ENCODE assay signal across 8 cellular contexts in the genomic region with DNA sequence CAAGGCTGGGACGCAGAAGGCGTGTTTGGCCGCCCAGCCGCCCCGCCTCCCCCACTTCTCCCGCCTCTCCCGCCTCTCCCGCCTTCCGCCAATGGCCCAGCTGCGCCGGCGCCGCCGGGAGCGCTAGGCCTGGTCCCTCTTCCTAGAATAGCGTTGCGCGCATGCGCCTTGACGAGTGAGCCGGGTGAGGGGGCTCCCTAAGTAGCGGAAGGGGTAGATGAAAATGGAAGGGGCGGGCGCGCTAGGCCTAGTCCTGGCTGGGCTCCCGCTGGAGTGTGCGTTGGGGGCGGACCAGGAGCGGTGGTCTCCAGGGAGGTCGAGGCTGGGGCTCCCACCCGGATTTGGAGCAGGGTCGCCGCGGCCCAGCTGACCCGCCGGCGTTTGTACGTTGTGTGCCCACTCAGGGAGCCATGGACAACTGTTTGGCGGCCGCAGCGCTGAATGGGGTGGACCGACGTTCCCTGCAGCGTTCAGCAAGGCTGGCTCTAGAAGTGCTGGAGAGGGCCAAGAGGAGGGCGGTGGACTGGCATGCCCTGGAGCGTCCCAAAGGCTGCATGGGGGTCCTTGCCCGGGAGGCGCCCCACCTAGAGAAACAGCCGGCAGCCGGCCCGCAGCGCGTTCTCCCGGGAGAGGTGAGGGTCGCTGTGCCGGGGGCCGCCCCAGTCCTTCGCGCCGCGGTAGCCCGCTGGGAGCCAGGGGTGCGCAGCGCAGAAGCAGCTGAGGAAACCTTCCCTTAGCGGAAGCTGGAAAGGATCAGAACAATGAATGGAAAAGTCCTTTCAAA. TPM values are rescaled to one million over a fixed set of nuclear protein-coding genes. Genes with fewer than 3 reads are reported as not detected.
DNase-seq lines count a peak whose midpoint lies in the region; ATAC-seq, FAIRE-seq and TF ChIP-seq lines count a peak whose summit lies in the region.

A gene with protein sequence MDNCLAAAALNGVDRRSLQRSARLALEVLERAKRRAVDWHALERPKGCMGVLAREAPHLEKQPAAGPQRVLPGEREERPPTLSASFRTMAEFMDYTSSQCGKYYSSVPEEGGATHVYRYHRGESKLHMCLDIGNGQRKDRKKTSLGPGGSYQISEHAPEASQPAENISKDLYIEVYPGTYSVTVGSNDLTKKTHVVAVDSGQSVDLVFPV (plus strand): TSS at position 150 of the 784 bp plus-strand sequence. CDS start 261 bp downstream, at position 411.

- H3K36me3 Mint-ChIP-seq in T-helper 1 cell treated with Interleukin-12 subunit alpha and Interleukin-12 subunit beta and Interleukin-4 antibody, amounts not matched to agents 30 μg/mL and 1 μg/mL, for 36 hours (ENCODE audit: low read depth) = peaks cover 4% of the 10 kb centered on the region

- peak within 1 kb of the TSS; percentile 90 to 97 (median 91) for H3K27ac ChIP-seq in upper lobe of left lung

- peaks cover 35% of the 10 kb centered on the region for H3K4me1 Mint-ChIP-seq in T-helper 1 cell treated with Interleukin-12 subunit alpha and Interleukin-12 subunit beta and Interleukin-4 antibody, amounts not matched to agents 30 μg/mL and 1 μg/mL, for 36 hours (ENCODE audit: low read depth)

- H3K4me3 Mint-ChIP-seq in T-helper 1 cell treated with Interleukin-12 subunit alpha and Interleukin-12 subunit beta and Interleukin-4 antibody, amounts not matched to agents 30 μg/mL and 1 μg/mL, for 36 hours = peak within 1 kb of the TSS; percentile 94

- H3K9me3 ChIP-seq in upper lobe of left lung = no peaks in the 10 kb centered on the region

- intact Hi-C loops in left cardiac atrium (cut with DNase I) (loop anchor here in 1 of 2 donors (5.0 to 10.0 kb wide), 2 partner anchors 224 to 229 kb away; a partner anchor contains a TSS), posterior vena cava (cut with DNase I) (loop anchor here in 1 of 2 donors (5.0 kb wide), 1 partner anchor 46 kb away; no protein-coding TSS in a partner anchor)

- peak within 1 kb of the TSS; percentile 58 to 98 (median 81) for H3K4me3 ChIP-seq in upper lobe of left lung

- peak; percentile 88 for FAIRE-seq in GM12891 (lab: Jason Lieb, UNC)

- TF ChIP-seq POLR2A in GM12891 (IDR thresholded peaks at IDR 0.05; ENCODE audit: low read depth, low read length) (no peak), upper lobe of left lung (IDR thresholded peaks at IDR 0.05) (peak in 1 of 4 donors; percentile 71)

- no peak for TF ChIP-seq EP300 in upper lobe of left lung (IDR thresholded peaks at IDR 0.05)

- DNase-seq in GM12891 (ENCODE audit: insufficient read length, low spot score) (peak; percentile 73), NCI-H1694 (lab: John Stamatoyannopoulos, UW) (peak; percentile 94), amniotic stem cell (lab: John Stamatoyannopoulos, UW) (peak; percentile 93), left cardiac atrium (peak; percentile 97), posterior vena cava (ENCODE audit: low spot score) (peak; percentile 98), upper lobe of left lung (peak; percentile 96 to 98)

- H3K4me1 ChIP-seq in upper lobe of left lung = peaks cover 23 to 37% (median 31%) of the 10 kb centered on the region in 4 donors

- peaks cover 0 to 4% (median 0%) of the 10 kb centered on the region in 4 donors for H3K36me3 ChIP-seq in upper lobe of left lung

- no peaks in the 10 kb centered on the region for H3K9me3 Mint-ChIP-seq in T-helper 1 cell treated with Interleukin-12 subunit alpha and Interleukin-12 subunit beta and Interleukin-4 antibody, amounts not matched to agents 30 μg/mL and 1 μg/mL, for 36 hours

- no peaks in the 10 kb centered on the region for H3K27me3 ChIP-seq in upper lobe of left lung

- ATAC-seq in HG02840 (IDR thresholded peaks at IDR 0.05; ENCODE audit: low FRiP score, unreplicated experiment) = peak; percentile 83
- peak; percentile 97 for ATAC-seq in left cardiac atrium
- peak; percentile 97 for ATAC-seq in upper lobe of left lung (ENCODE audit: low FRiP score in 2 of 2)

- peak within 1 kb of the TSS; percentile 75 for H3K27ac Mint-ChIP-seq in T-helper 1 cell treated with Interleukin-12 subunit alpha and Interleukin-12 subunit beta and Interleukin-4 antibody, amounts not matched to agents 30 μg/mL and 1 μg/mL, for 36 hours

- peaks cover 12% of the 10 kb centered on the region for H3K27me3 Mint-ChIP-seq in T-helper 1 cell treated with Interleukin-12 subunit alpha and Interleukin-12 subunit beta and Interleukin-4 antibody, amounts not matched to agents 30 μg/mL and 1 μg/mL, for 36 hours (ENCODE audit: low read depth)

- TF ChIP-seq CTCF in upper lobe of left lung (IDR thresholded peaks at IDR 0.05) = peak in 1 of 6 experiments; percentile 16

- WGBS in upper lobe of left lung, 2 donors = 0% methylated on average over 4 to 52 of the region's 65 CpGs

TF ChIP-seq in GM12891, 5 proteins besides CTCF, POLR2A, EP300 and RAD21:
- TF ChIP-seq POLR2AphosphoS5 (IDR thresholded peaks at IDR 0.05; ENCODE audit: low read depth, low read length) (no peak), SPI1 (IDR thresholded peaks at IDR 0.05; ENCODE audit: low read depth, low read length) (no peak), TAF1 (IDR thresholded peaks at IDR 0.05; ENCODE audit: low read depth, low read length) (no peak), POU2F2 (IDR thresholded peaks at IDR 0.05; ENCODE audit: low read depth, low read length) (no peak), PAX5 (IDR thresholded peaks at IDR 0.05; ENCODE audit: insufficient read depth, low read length, severe bottlenecking) (no peak)

RNA-seq across cellular contexts. Expression of the gene that starts here (rescaled TPM):
- polyA plus RNA-seq in GM12891 (2012; ENCODE audit: low read depth, missing spikeins) = 20.1 TPM
- total RNA-seq in left cardiac atrium (10 to 100 TPM; 22.6 to 23.2 TPM), posterior vena cava (10 to 100 TPM; 15.4 to 19.1 TPM), upper lobe of left lung (10 to 100 TPM; 17.4 to 31.8 (median 23.1) TPM)

Comparison
In these comparisons a context has a peak if more than half of its experiments do, and no peak if none do; other contexts are left out.
1. Peak in every context shown above with its lines: DNase-seq, ATAC-seq, H3K4me3 ChIP-seq and H3K27ac ChIP-seq.